Comparison of ENCODE assay signal across 25 cellular contexts in the genomic region with DNA sequence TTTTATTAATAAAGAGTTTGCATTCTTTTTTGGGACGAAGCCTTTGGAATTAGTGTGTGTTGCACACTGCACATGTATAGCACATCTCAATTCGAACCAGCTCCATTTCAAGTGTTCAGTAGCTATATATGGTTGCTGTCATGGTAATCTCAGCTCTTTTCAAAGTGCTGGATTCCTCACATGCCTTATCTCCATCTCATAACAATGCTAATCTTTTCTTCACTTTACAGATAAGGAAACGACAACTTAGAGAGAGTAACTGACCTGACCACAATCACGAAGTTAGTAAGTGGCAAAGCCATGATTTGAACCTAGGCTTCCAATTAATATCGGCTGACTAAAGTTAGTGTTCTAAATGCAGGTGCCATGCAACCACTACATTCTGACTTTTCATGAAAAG.
"Had no signal": no experiment of that assay in that cellular context is flagged by ENCODE, and none has a peak within 500 bp of the region (broad histone marks: within the 10 kb centered on the region; RNA-seq: fewer than 3 reads in every experiment).

No MANE protein-coding gene starts in this region.

- H3K4me1 ChIP-seq: colonic mucosa, left lung had no signal

- ATAC-seq: gastroesophageal sphincter, T-helper 17 cell had no signal

- H3K4me3 ChIP-seq: colonic mucosa, dorsolateral prefrontal cortex, gastroesophageal sphincter, left lung, ovary, SK-N-MC, spleen, tibial nerve had no signal

- H3K36me3 ChIP-seq: colonic mucosa, gastroesophageal sphincter, left lung, ovary, spleen, tibial nerve had no signal

- H3K27me3 ChIP-seq: colonic mucosa, dorsolateral prefrontal cortex, gastroesophageal sphincter, left lung, ovary, spleen, tibial nerve had no signal

- H3K27ac ChIP-seq: colonic mucosa, dorsolateral prefrontal cortex, gastroesophageal sphincter, ovary, SK-N-MC had no signal

- DNase-seq: activated CD4-positive, alpha-beta memory T cell treated with anti-CD3 and anti-CD28 coated beads for 36 hours; activated CD4-positive, alpha-beta T cell treated with anti-CD3 and anti-CD28 coated beads, Interleukin-2, amount 10 ng/mL, durations not matched to agents 24 days and 14 days; activated CD4-positive, CD25-positive, alpha-beta regulatory T cell treated with anti-CD3 and anti-CD28 coated beads, Interleukin-2, amount 50 U/mL, for 72 hours; activated CD8-positive, alpha-beta memory T cell treated with anti-CD3 and anti-CD28 coated beads, Interleukin-2, amount 50 U/mL, for 48 hours; activated gamma-delta T cell; activated naive CD4-positive, alpha-beta T cell treated with anti-CD3 and anti-CD28 coated beads, Interleukin-2, amount 50 U/mL, for 16 hours; activated T-cell treated with anti-CD3 and anti-CD28 coated beads, Interleukin-2, amount 50 U/mL, for 24 hours; amniotic stem cell; cerebellar nuclear complex; colonic mucosa; dorsolateral prefrontal cortex; effector memory CD4-positive, alpha-beta T cell; erythroblast; kidney glomerular epithelial cell; left lung; naive B cell; nephron progenitor cell; ovary; spleen; stimulated activated naive CD4-positive, alpha-beta T cell; T-helper 17 cell; T1000 had no signal

- H3K9me3 ChIP-seq: colonic mucosa, gastroesophageal sphincter, left lung, ovary, spleen, tibial nerve had no signal
